In the genomic region with DNA sequence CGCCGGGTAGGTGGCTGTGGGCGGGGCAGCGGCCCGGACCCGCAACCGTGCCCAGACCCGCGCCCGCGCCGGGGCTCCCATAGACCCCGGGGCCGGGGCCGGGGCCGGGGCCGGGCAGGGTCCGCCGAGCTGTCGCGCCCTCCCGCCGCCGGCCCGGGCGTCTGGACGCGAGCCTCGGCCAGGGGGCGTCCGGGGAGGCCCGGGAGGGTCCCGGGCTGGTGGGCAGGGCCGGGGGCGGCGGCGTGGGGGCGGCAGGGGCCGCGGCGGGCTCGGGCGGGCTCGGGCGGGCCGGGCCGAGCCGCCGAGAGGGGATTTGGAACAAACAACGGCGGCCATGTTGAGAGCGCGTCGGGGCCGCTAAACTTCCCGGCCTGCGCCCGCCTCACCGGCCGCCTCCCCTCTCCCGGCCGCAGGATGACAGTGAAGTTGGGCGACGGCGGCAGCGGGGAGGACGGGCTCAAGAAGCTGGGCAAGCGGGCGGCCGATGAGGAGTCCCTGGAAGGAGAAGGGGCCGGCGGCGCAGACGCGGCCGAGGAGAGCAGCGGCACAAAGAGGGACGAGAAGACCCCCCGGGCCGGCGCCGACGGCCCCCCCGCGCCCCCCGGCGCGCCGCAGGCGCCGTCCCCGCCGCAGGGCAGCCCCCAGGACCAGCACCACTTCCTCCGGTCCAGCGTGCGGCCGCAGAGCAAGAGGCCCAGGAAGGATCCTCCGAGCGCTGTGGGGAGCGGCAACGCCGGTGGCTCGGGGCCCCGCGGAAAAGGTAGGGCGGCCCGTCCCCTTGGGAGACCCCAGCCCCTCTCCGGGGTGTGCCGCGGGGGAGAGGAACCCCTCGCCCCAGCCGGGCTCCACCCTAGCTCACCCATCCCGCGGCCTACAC, we compare ENCODE assay signal across 8 cellular contexts. TPM values are rescaled to one million over a fixed set of nuclear protein-coding genes. Genes with fewer than 3 reads are reported as not detected.
DNase-seq lines count a peak whose midpoint lies in the region; ATAC-seq and FAIRE-seq lines count a peak whose summit lies in the region.

No MANE protein-coding gene starts in this region.

- intact Hi-C loops in posterior vena cava (cut with DNase I) = no loop called here

- FAIRE-seq in HTR-8/SVneo (lab: Jason Lieb, UNC) (no peak), frontal cortex (lab: Jason Lieb, UNC) (no peak)

- DNase-seq in CD1c-positive myeloid dendritic cell (ENCODE audit: extremely low spot score) (peak; percentile 42), HTR-8/SVneo (ENCODE audit: insufficient read length, low spot score) (peak; percentile 49), frontal cortex (ENCODE audit: low spot score in 2 of 2) (peak; percentile 53 to 59), posterior vena cava (ENCODE audit: low spot score) (peak; percentile 85), SK-N-DZ (ENCODE audit: low spot score) (no peak)
- peak; percentile 31 to 48 for DNase-seq in activated T-cell treated with anti-CD3 and anti-CD28 coated beads, Interleukin-2, amount 50 U/mL, for 48 hours

- no peak for ATAC-seq in HG02970 (IDR thresholded peaks at IDR 0.05; ENCODE audit: low FRiP score, unreplicated experiment)
- no peak for ATAC-seq in GM21423 (IDR thresholded peaks at IDR 0.05; ENCODE audit: unreplicated experiment)

RNA-seq across cellular contexts. Expression of a gene that starts 2.3 kb away (rescaled TPM):
- 8.2 TPM for total RNA-seq in frontal cortex
- total RNA-seq in posterior vena cava = 10 to 100 TPM; 12.1 to 12.4 TPM
- 11.1 and 11.8 TPM in 2 replicates for polyA plus RNA-seq in SK-N-DZ (2014; cell fraction: cytosol; rRNA removed)
- polyA plus RNA-seq in SK-N-DZ (2014; cell fraction: nucleus; rRNA removed) = 15.2 and 27.4 TPM in 2 replicates

RNA-seq across cellular contexts. Expression of a gene that starts 2.6 kb away (rescaled TPM):
- 41.2 TPM for total RNA-seq in frontal cortex
- 10 to 100 TPM; 13.1 to 14.9 TPM for total RNA-seq in posterior vena cava
- 19.4 and 20.2 TPM in 2 replicates for polyA plus RNA-seq in SK-N-DZ (2014; cell fraction: cytosol; rRNA removed)
- polyA plus RNA-seq in SK-N-DZ (2014; cell fraction: nucleus; rRNA removed) = 65.1 and 70.0 TPM in 2 replicates
